ENCODE assay signal across 20 cellular contexts in genomic region chr1:26029864-26030481, GRCh38. TPM values are rescaled to one million over a fixed set of nuclear protein-coding genes. Genes with fewer than 3 reads are reported as not detected.
A peak's percentile ranks its signal among the peaks of the same experiment; 100 is the strongest.
DNase-seq lines count a peak whose midpoint lies in the region; ATAC-seq and TF ChIP-seq lines count a peak whose summit lies in the region.
"Had no signal": no experiment of that assay in that cellular context is flagged by ENCODE, and none has a peak within 500 bp of the region (broad histone marks: within the 10 kb centered on the region; RNA-seq: fewer than 3 reads in every experiment).

No MANE protein-coding gene starts in this region.

- DNase-seq in DND-41 (no peak), HL-60 (ENCODE audit: low read depth in 1 of 2, low spot score in 1 of 2) (peak in 1 of 2 experiments; percentile 39), OCI-M1 (lab: John Stamatoyannopoulos, UW) (peak; percentile 77), foreskin keratinocyte (no peak), NCI-H2029 (lab: John Stamatoyannopoulos, UW) (no peak), body of pancreas (no peak)
- DNase-seq: activated CD4-positive, alpha-beta memory T cell treated with anti-CD3 and anti-CD28 coated beads, Interleukin-2, amount 10 ng/mL, durations not matched to agents 7 days and 5 days; cortex of kidney; DMS79 treated with DMSO at 0.1 percent for 48 hours; HCEC 1CT; heart left ventricle; NCI-H187 treated with DMSO at 0.1 percent for 48 hours; small intestine had no signal

- no peak overlapping the region for H3K4me2 ChIP-seq in DND-41 (ENCODE audit: insufficient read depth, low read length)
- H3K4me2 ChIP-seq: BLaER1 treated with 17β-estradiol and CSF1 and Interleukin-3, amounts not matched to agents 10 nM and 100 nM; KMS-11 had no signal

- no peaks in the 10 kb centered on the region; the same call in 1 of the 2 replicates for H4K20me1 ChIP-seq in DND-41 (ENCODE audit: insufficient read depth, low read length)
- H4K20me1 ChIP-seq: BLaER1 treated with 17β-estradiol and CSF1 and Interleukin-3, amounts not matched to agents 10 nM and 100 nM had no signal

- 81 to 86% methylated on average over 7 of the region's 7 CpGs for WGBS in body of pancreas, 2 donors

- H3K4me1 ChIP-seq in DND-41 (ENCODE audit: insufficient read depth, low read length) (peaks cover 8% of the 10 kb centered on the region), foreskin keratinocyte (no peaks in the 10 kb centered on the region), body of pancreas (peaks cover 21% of the 10 kb centered on the region)

- no peaks in the 10 kb centered on the region for H3K79me2 ChIP-seq in DND-41 (ENCODE audit: insufficient read depth, low read length)

- no peaks in the 10 kb centered on the region for H3K9me3 ChIP-seq in DND-41 (ENCODE audit: insufficient read depth, low read length, severe bottlenecking)
- no peaks in the 10 kb centered on the region for H3K9me3 ChIP-seq in body of pancreas
- H3K9me3 ChIP-seq: BLaER1 treated with 17β-estradiol and CSF1 and Interleukin-3, amounts not matched to agents 10 nM and 100 nM; heart left ventricle; SJSA1 had no signal

- H3K27ac ChIP-seq in DND-41 (ENCODE audit: low read length) (no peak overlapping the region), HL-60 (replicated peaks) (no peak overlapping the region), foreskin keratinocyte (no peak overlapping the region), body of pancreas (no peak overlapping the region)
- H3K27ac ChIP-seq: BLaER1 treated with 17β-estradiol and CSF1 and Interleukin-3, amounts not matched to agents 10 nM and 100 nM; heart left ventricle; KMS-11; SJSA1 had no signal

- no peak overlapping the region for H3K9ac ChIP-seq in DND-41 (ENCODE audit: low read depth, low read length)
- H3K9ac ChIP-seq: BLaER1 treated with 17β-estradiol and CSF1 and Interleukin-3, amounts not matched to agents 10 nM and 100 nM; KMS-11 had no signal

- TF ChIP-seq CTCF in DND-41 (IDR thresholded peaks at IDR 0.05; ENCODE audit: borderline replicate concordance, extremely low read depth, low read length, poor library complexity, severe bottlenecking) (peak; percentile 22), HL-60 (IDR thresholded peaks at IDR 0.05; ENCODE audit: insufficient read depth, low read length) (peak; percentile 41), foreskin keratinocyte (conservative IDR thresholded peaks at IDR 0.05) (peak; percentile 52), body of pancreas (IDR thresholded peaks at IDR 0.05) (no peak)

- H3K4me3 ChIP-seq in DND-41 (ENCODE audit: low read depth in 1 of 2, low read length in 2 of 2) (no peak overlapping the region), HL-60 (replicated peaks; ENCODE audit: insufficient read depth, low read length) (no peak overlapping the region), body of pancreas (no peak overlapping the region)
- H3K4me3 ChIP-seq: BLaER1 treated with 17β-estradiol and CSF1 and Interleukin-3, amounts not matched to agents 10 nM and 100 nM; heart left ventricle; SJSA1 had no signal

- no peak overlapping the region for H2AFZ ChIP-seq in DND-41 (ENCODE audit: low read depth, low read length)

- H3K36me3 ChIP-seq in DND-41 (ENCODE audit: insufficient read depth, low read length) = no peaks in the 10 kb centered on the region
- no peaks in the 10 kb centered on the region for H3K36me3 ChIP-seq in body of pancreas (replicated peaks in 1 of 2; ENCODE audit: insufficient read depth in 1 of 2, low read depth in 2 of 2)
- H3K36me3 ChIP-seq: BLaER1 treated with 17β-estradiol and CSF1 and Interleukin-3, amounts not matched to agents 10 nM and 100 nM; heart left ventricle; SJSA1 had no signal

- no peak for TF ChIP-seq POLR2A in body of pancreas (IDR thresholded peaks at IDR 0.05)

- no peak for ATAC-seq in DND-41 (ENCODE audit: insufficient read depth, low read depth)
- no peak for ATAC-seq in foreskin keratinocyte
- no peak for ATAC-seq in HG03520 (IDR thresholded peaks at IDR 0.05; ENCODE audit: unreplicated experiment)
- ATAC-seq in GM21619 (IDR thresholded peaks at IDR 0.05; ENCODE audit: unreplicated experiment) = no peak
- ATAC-seq in body of pancreas = no peak
- ATAC-seq: heart left ventricle; stimulated activated memory B cell treated with anti-CD40 and anti-IgM and Interleukin-4, amounts not matched to agents 10 μg/mL and 1 μg/mL and 100 μg/mL, for 72 hours had no signal

- intact Hi-C loops in body of pancreas (cut with DNase I) = no loop called here

- H3K27me3 ChIP-seq in DND-41 (ENCODE audit: insufficient read depth, low read length, poor library complexity) (peaks cover 4% of the 10 kb centered on the region), HL-60 (ENCODE audit: insufficient read depth, poor library complexity, severe bottlenecking) (no peaks in the 10 kb centered on the region), foreskin keratinocyte (peaks cover 3% of the 10 kb centered on the region), body of pancreas (no peaks in the 10 kb centered on the region)
- H3K27me3 ChIP-seq: SJSA1 had no signal

RNA-seq across cellular contexts. Expression of gene EXTL1, which starts 8.4 kb away (rescaled TPM):
- total RNA-seq in foreskin keratinocyte (0.04 and 0.07 TPM in 2 replicates), body of pancreas (not detected)
- polyA plus RNA-seq in foreskin keratinocyte = 0.02 and 0.04 TPM in 2 replicates
- total RNA-seq: activated CD4-positive, alpha-beta memory T cell treated with anti-CD3 and anti-CD28 coated beads, Interleukin-2, amount 10 ng/mL, durations not matched to agents 7 days and 5 days had no signal

RNA-seq across cellular contexts. Expression of gene SLC30A2, which starts 15.9 kb away (rescaled TPM):
- total RNA-seq in foreskin keratinocyte (not detected in 2 replicates), body of pancreas (10 to 100 TPM; 44.5 to 64.6 TPM)
- polyA plus RNA-seq in foreskin keratinocyte = not detected in 2 replicates
- total RNA-seq: activated CD4-positive, alpha-beta memory T cell treated with anti-CD3 and anti-CD28 coated beads, Interleukin-2, amount 10 ng/mL, durations not matched to agents 7 days and 5 days; mononuclear cell; SJSA1 had no signal

RNA-seq across cellular contexts. Expression of gene PAFAH2, which starts 32.1 kb away (rescaled TPM):
- 9.1 and 9.6 TPM in 2 replicates for total RNA-seq in foreskin keratinocyte
- 5.3 and 5.4 TPM in 2 replicates for polyA plus RNA-seq in foreskin keratinocyte
- total RNA-seq in body of pancreas = 10 to 100 TPM; 14.8 to 46.4 TPM

RNA-seq across cellular contexts. Expression of gene TRIM63, which starts 37.5 kb away (rescaled TPM):
- total RNA-seq in foreskin keratinocyte = not detected in 2 replicates
- polyA plus RNA-seq in foreskin keratinocyte = not detected in 2 replicates
- total RNA-seq in body of pancreas = not detected
- total RNA-seq: mononuclear cell, SJSA1 had no signal

Comparison
In these comparisons a context has a peak if more than half of its experiments do, and no peak if none do; other contexts are left out.
1. CTCF ChIP-seq: peak in DND-41 (single experiment), HL-60 (single experiment) and foreskin keratinocyte (single experiment); none in body of pancreas (0 of 7).
2. RNA of gene SLC30A2, which starts 15.9 kb away (total RNA-seq): 44.5 to 64.6 TPM in body of pancreas; not detected in foreskin keratinocyte; every median in the first group is over 10 times any median in the second.